In genomic region chr17:75688209-75688771, GRCh38 we compare ENCODE assay signal across 8 cellular contexts. TPM values are rescaled to one million over a fixed set of nuclear protein-coding genes. Genes with fewer than 3 reads are reported as not detected.
DNase-seq lines count a peak whose midpoint lies in the region; ATAC-seq lines count a peak whose summit lies in the region.

No MANE protein-coding gene starts in this region.

- peaks cover 38% of the 10 kb centered on the region for H3K36me3 ChIP-seq in iPS-20b (ENCODE audit: insufficient read depth, low read depth, low read length)
- peaks cover 0 to 37% (median 12%) of the 10 kb centered on the region in 5 donors for H3K36me3 ChIP-seq in subcutaneous abdominal adipose tissue (ENCODE audit: control insufficient read depth in 5 of 5, insufficient read depth in 5 of 5, low read length in 5 of 5)

- CTCF ChIA-PET in activated CD4-positive, alpha-beta T cell treated with anti-CD3 and anti-CD28 coated beads for 36 hours (lab: Charles Lee), result interaction anchor here (0.6 to 3.4 kb wide), 7 partner anchors 15 to 186 kb away, joined by 3 to 26 read pairs (median 4); no protein-coding TSS in a partner anchor

- H3K9ac ChIP-seq in iPS-20b (ENCODE audit: low read depth, low read length) (peak overlapping the region; percentile 15; the same call in 1 of the 2 replicates), subcutaneous abdominal adipose tissue (ENCODE audit: low read length in 5 of 5) (peak overlapping the region in 3 of 5 donors; percentile 22 to 44 (median 32))

- peaks cover 26% of the 10 kb centered on the region for H3K36me3 Mint-ChIP-seq in activated CD4-positive, alpha-beta T cell treated with anti-CD3 and anti-CD28 coated beads for 36 hours (ENCODE audit: low read depth)
- peaks cover 3 to 6% of the 10 kb centered on the region in 2 donors for H3K36me3 Mint-ChIP-seq in activated T-cell treated with anti-CD3 and anti-CD28 coated beads, Interleukin-2, amount 50 U/mL, for 72 hours (ENCODE audit: insufficient read depth in 2 of 2)

- POLR2A ChIA-PET in activated CD4-positive, alpha-beta T cell treated with anti-CD3 and anti-CD28 coated beads for 36 hours (lab: Charles Lee), result interaction anchor here (0.7 to 1.2 kb wide), 3 partner anchors 13 to 60 kb away, joined by 3 to 12 read pairs (median 3); no protein-coding TSS in a partner anchor

- H3K27ac Mint-ChIP-seq in activated CD4-positive, alpha-beta T cell treated with anti-CD3 and anti-CD28 coated beads for 36 hours, result peak overlapping the region; percentile 90
- H3K27ac Mint-ChIP-seq in activated T-cell treated with anti-CD3 and anti-CD28 coated beads, Interleukin-2, amount 50 U/mL, for 72 hours, result peak overlapping the region; percentile 87

- H3K4me3 ChIP-seq in iPS-20b (ENCODE audit: low read length), result no peak overlapping the region
- peak overlapping the region in 1 of 5 donors; percentile 23 for H3K4me3 ChIP-seq in subcutaneous abdominal adipose tissue (ENCODE audit: low read depth in 1 of 5, low read length in 5 of 5)

- peak; percentile 44 for DNase-seq in activated CD4-positive, alpha-beta T cell treated with anti-CD3 and anti-CD28 coated beads for 36 hours
- DNase-seq in activated CD4-positive, alpha-beta T cell treated with anti-CD3 and anti-CD28 coated beads, Interleukin-2, amount 50 U/mL, for 1 hour, result no peak
- peak; percentile 51 to 57 for DNase-seq in activated T-cell treated with anti-CD3 and anti-CD28 coated beads, Interleukin-2, amount 50 U/mL, for 72 hours
- DNase-seq in NCI-H345 treated with DMSO at 0.1 percent for 48 hours (lab: John Stamatoyannopoulos, UW; ENCODE audit: unreplicated experiment), result no peak

- H3K27ac ChIP-seq in iPS-20b (ENCODE audit: low read length), result no peak overlapping the region
- peak overlapping the region; percentile 52 for H3K27ac ChIP-seq in subcutaneous abdominal adipose tissue (ENCODE audit: low read depth, low read length)

- H3K4me1 Mint-ChIP-seq in activated CD4-positive, alpha-beta T cell treated with anti-CD3 and anti-CD28 coated beads for 36 hours, result peaks cover 75% of the 10 kb centered on the region
- H3K4me1 Mint-ChIP-seq in activated T-cell treated with anti-CD3 and anti-CD28 coated beads, Interleukin-2, amount 50 U/mL, for 72 hours (ENCODE audit: low read depth), result peaks cover 73% of the 10 kb centered on the region

- no peaks in the 10 kb centered on the region for H3K9me3 Mint-ChIP-seq in activated CD4-positive, alpha-beta T cell treated with anti-CD3 and anti-CD28 coated beads for 36 hours (ENCODE audit: low read depth)
- no peaks in the 10 kb centered on the region for H3K9me3 Mint-ChIP-seq in activated T-cell treated with anti-CD3 and anti-CD28 coated beads, Interleukin-2, amount 50 U/mL, for 72 hours

- H3K4me1 ChIP-seq in iPS-20b (ENCODE audit: insufficient read depth, low read length), result peaks cover 10% of the 10 kb centered on the region
- peaks cover 9 to 63% (median 52%) of the 10 kb centered on the region in 5 donors for H3K4me1 ChIP-seq in subcutaneous abdominal adipose tissue (ENCODE audit: control insufficient read depth in 5 of 5, insufficient read depth in 5 of 5, low read length in 5 of 5)

- peak; percentile 23 for ATAC-seq in activated CD4-positive, alpha-beta T cell treated with anti-CD3 and anti-CD28 coated beads for 36 hours
- peak; percentile 67 to 73 for ATAC-seq in activated T-cell treated with anti-CD3 and anti-CD28 coated beads, Interleukin-2, amount 50 U/mL, for 72 hours (replicated peaks in 1 of 2)
- ATAC-seq in GM19328 (IDR thresholded peaks at IDR 0.05; ENCODE audit: unreplicated experiment), result no peak
- ATAC-seq in GM21576 (IDR thresholded peaks at IDR 0.05; ENCODE audit: unreplicated experiment), result no peak

- no peaks in the 10 kb centered on the region for H3K9me3 ChIP-seq in iPS-20b (ENCODE audit: insufficient read depth, low read depth, low read length)
- no peaks in the 10 kb centered on the region for H3K9me3 ChIP-seq in subcutaneous abdominal adipose tissue (ENCODE audit: control insufficient read depth in 5 of 5, low read length in 5 of 5)

- intact Hi-C loops in activated CD4-positive, alpha-beta T cell treated with anti-CD3 and anti-CD28 coated beads for 36 hours (cut with DNase I, micrococcal nuclease), result no loop called here

- H3K27me3 Mint-ChIP-seq in activated CD4-positive, alpha-beta T cell treated with anti-CD3 and anti-CD28 coated beads for 36 hours, result no peaks in the 10 kb centered on the region
- H3K27me3 Mint-ChIP-seq in activated T-cell treated with anti-CD3 and anti-CD28 coated beads, Interleukin-2, amount 50 U/mL, for 72 hours (ENCODE audit: low read depth), result no peaks in the 10 kb centered on the region

- H3K4me3 Mint-ChIP-seq in activated CD4-positive, alpha-beta T cell treated with anti-CD3 and anti-CD28 coated beads for 36 hours, result no peak overlapping the region
- H3K4me3 Mint-ChIP-seq in activated T-cell treated with anti-CD3 and anti-CD28 coated beads, Interleukin-2, amount 50 U/mL, for 72 hours, result peak overlapping the region; percentile 73 to 83

- H3K27me3 ChIP-seq in iPS-20b (ENCODE audit: insufficient read depth, low read length) (no peaks in the 10 kb centered on the region), subcutaneous abdominal adipose tissue (ENCODE audit: control insufficient read depth in 5 of 5, insufficient read depth in 4 of 5, low read length in 5 of 5) (no peaks in the 10 kb centered on the region)

RNA-seq across cellular contexts. Expression of gene SAP30BP, which starts 21.2 kb away (rescaled TPM):
- 10 to 100 TPM; 87.8 to 100.0 TPM for total RNA-seq in activated CD4-positive, alpha-beta T cell treated with anti-CD3 and anti-CD28 coated beads for 36 hours
- total RNA-seq in activated T-cell treated with anti-CD3 and anti-CD28 coated beads, Interleukin-2, amount 50 U/mL, for 72 hours, result 100 to 1,000 TPM in 1 of 2 donors, 10 to 100 TPM in 1; 97.0 to 112 TPM

RNA-seq across cellular contexts. Expression of gene RECQL5, which starts 21.3 kb away (rescaled TPM):
- 10 to 100 TPM; 36.4 to 40.5 TPM for total RNA-seq in activated CD4-positive, alpha-beta T cell treated with anti-CD3 and anti-CD28 coated beads for 36 hours
- 10 to 100 TPM; 50.7 to 58.5 TPM for total RNA-seq in activated T-cell treated with anti-CD3 and anti-CD28 coated beads, Interleukin-2, amount 50 U/mL, for 72 hours

RNA-seq across cellular contexts. Expression of gene ITGB4, which starts 33.0 kb away (rescaled TPM):
- total RNA-seq in activated CD4-positive, alpha-beta T cell treated with anti-CD3 and anti-CD28 coated beads for 36 hours, result 1 to 10 TPM in 1 of 2 experiments, under 1 TPM in 1; 0.62 to 1.5 TPM
- 1 to 10 TPM; 2.7 to 3.5 TPM for total RNA-seq in activated T-cell treated with anti-CD3 and anti-CD28 coated beads, Interleukin-2, amount 50 U/mL, for 72 hours

RNA-seq across cellular contexts. Expression of gene SMIM5, which starts 55.1 kb away (rescaled TPM):
- total RNA-seq in activated CD4-positive, alpha-beta T cell treated with anti-CD3 and anti-CD28 coated beads for 36 hours, result under 1 TPM; 0.12 to 0.14 TPM
- total RNA-seq in activated T-cell treated with anti-CD3 and anti-CD28 coated beads, Interleukin-2, amount 50 U/mL, for 72 hours, result 1 to 10 TPM; 1.4 to 2.4 TPM

Comparison
In these comparisons a context has a peak if more than half of its experiments do, and no peak if none do; other contexts are left out.
1. DNase-seq: peak in activated CD4-positive, alpha-beta T cell treated with anti-CD3 and anti-CD28 coated beads for 36 hours (single experiment) and activated T-cell treated with anti-CD3 and anti-CD28 coated beads, Interleukin-2, amount 50 U/mL, for 72 hours (2 of 2); none in activated CD4-positive, alpha-beta T cell treated with anti-CD3 and anti-CD28 coated beads, Interleukin-2, amount 50 U/mL, for 1 hour (single experiment) and NCI-H345 treated with DMSO at 0.1 percent for 48 hours (single experiment).
2. ATAC-seq: peak in activated CD4-positive, alpha-beta T cell treated with anti-CD3 and anti-CD28 coated beads for 36 hours (single experiment) and activated T-cell treated with anti-CD3 and anti-CD28 coated beads, Interleukin-2, amount 50 U/mL, for 72 hours (2 of 2); none in GM19328 (single experiment) and GM21576 (single experiment).